In the genomic region with DNA sequence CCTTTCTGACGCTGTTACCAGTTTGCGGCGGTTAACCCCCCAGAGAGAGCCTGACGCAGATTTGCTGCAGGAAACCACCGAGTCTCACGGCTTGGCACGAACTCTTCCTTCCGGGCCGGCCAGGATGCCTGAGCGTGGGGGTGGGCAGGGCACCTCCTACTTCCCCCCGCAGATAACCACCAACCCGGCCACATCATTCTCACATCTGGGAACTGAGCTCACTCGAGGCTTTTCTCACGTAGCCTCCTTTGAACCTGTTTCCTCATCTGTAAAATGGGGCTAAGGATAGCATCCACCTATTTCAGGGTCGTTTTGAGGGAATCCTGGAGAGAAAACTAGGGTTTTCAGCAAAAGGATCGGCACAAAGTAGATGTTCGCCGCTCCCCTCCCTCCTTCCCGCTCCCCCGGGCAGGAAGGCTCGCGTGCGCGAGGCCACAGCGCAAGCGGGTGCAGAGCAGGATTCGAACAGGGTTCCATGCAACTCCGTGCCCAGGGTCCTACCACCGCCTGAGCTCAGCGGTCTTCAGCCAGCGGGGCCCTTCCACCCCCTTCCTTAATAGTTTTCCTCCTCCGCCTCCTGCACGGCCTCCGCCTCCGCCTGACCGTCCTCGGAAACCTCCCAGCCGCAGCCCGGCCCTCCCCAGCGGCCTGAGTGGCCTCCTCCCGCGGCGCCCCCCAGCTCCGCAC, we compare ENCODE assay signal across 8 cellular contexts. TPM values are rescaled to one million over a fixed set of nuclear protein-coding genes. Genes with fewer than 3 reads are reported as not detected.
DNase-seq lines count a peak whose midpoint lies in the region; ATAC-seq and TF ChIP-seq lines count a peak whose summit lies in the region.

No MANE protein-coding gene starts in this region.

- peak; percentile 82 to 84 for ATAC-seq in CD4-positive, CD25-positive, alpha-beta regulatory T cell (ENCODE audit: low read depth in 2 of 2)
- ATAC-seq in GM21447 (IDR thresholded peaks at IDR 0.05; ENCODE audit: unreplicated experiment) (peak; percentile 61), IMR-90 (ENCODE audit: low read depth) (peak; percentile 4; the same call in 1 of the 2 replicates)

- H4K8ac ChIP-seq in IMR-90 (ENCODE audit: low read depth in 2 of 2, low read length in 2 of 2): peak overlapping the region; percentile 82 to 92

- H3K4me3 Mint-ChIP-seq in CD4-positive, CD25-positive, alpha-beta regulatory T cell: peak overlapping the region; percentile 84 to 92 (median 88)

- H4K20me1 ChIP-seq in IMR-90 (ENCODE audit: insufficient read depth, low read length): no peaks in the 10 kb centered on the region

- no peak for TF ChIP-seq CTCF in IMR-90 (conservative IDR thresholded peaks at IDR 0.05; ENCODE audit: low read depth, low read length)
- no peak for TF ChIP-seq CTCF in WI38 (IDR thresholded peaks at IDR 0.05; ENCODE audit: low read depth, low read length)
- no peak for TF ChIP-seq CTCF in cardiac fibroblast (IDR thresholded peaks at IDR 0.05; ENCODE audit: low read depth, low read length)

- H3K79me1 ChIP-seq in IMR-90 (ENCODE audit: low read depth in 1 of 2, low read length in 2 of 2): peaks cover 0 to 10% of the 10 kb centered on the region in 2 experiments; a peak in 2 of 4 replicates

- POLR2A ChIA-PET in IMR-90 (lab: Charles Lee; ENCODE audit: unreplicated experiment): interaction anchor here (1.0 kb wide), 1 partner anchor 20 kb away, joined by 3 read pairs; no protein-coding TSS in a partner anchor

- H2AK9ac ChIP-seq in IMR-90 (replicated peaks; ENCODE audit: low read depth, low read length, poor library complexity): peak overlapping the region; percentile 96

- peaks cover 7% of the 10 kb centered on the region for H3K27me3 Mint-ChIP-seq in CD4-positive, CD25-positive, alpha-beta regulatory T cell

- peak overlapping the region; percentile 70; the same call in 2 of the 3 replicates for H2BK15ac ChIP-seq in IMR-90 (ENCODE audit: low read depth, low read length)

- CTCF ChIA-PET in IMR-90 (lab: Yijun Ruan, JAX): interaction anchor here (1.8 kb wide), 1 partner anchor 23 kb away, joined by 5 read pairs; no protein-coding TSS in a partner anchor

- H3K4me3 ChIP-seq in CD4-positive, CD25-positive, alpha-beta regulatory T cell (ENCODE audit: low read depth, low read length): peak overlapping the region; percentile 64
- H3K4me3 ChIP-seq in IMR-90 (ENCODE audit: insufficient read depth, low read depth, low read length) (peak overlapping the region; percentile 48), WI38 (ENCODE audit: low read depth, low read length) (peak overlapping the region; percentile 61), cardiac fibroblast (replicated peaks in 1 of 2; ENCODE audit: low read depth in 2 of 2, low read length in 2 of 2) (peak overlapping the region; percentile 49 to 56)

- H3K27ac ChIP-seq in CD4-positive, CD25-positive, alpha-beta regulatory T cell (ENCODE audit: insufficient read depth, low read length, poor library complexity, severe bottlenecking): peak overlapping the region; percentile 99
- H3K27ac ChIP-seq in IMR-90 (ENCODE audit: insufficient read depth, low read length): peak overlapping the region; percentile 85

- no peaks in the 10 kb centered on the region for H3K36me3 Mint-ChIP-seq in CD4-positive, CD25-positive, alpha-beta regulatory T cell

- no TSS peak for BruUV-seq in IMR-90 (replicated peaks; lab: Mats Ljungman, UMichigan)

- H4K91ac ChIP-seq in IMR-90 (ENCODE audit: insufficient read depth, low read depth, low read length): peak overlapping the region; percentile 92

- H2BK20ac ChIP-seq in IMR-90 (ENCODE audit: low read depth, low read length): peak overlapping the region; percentile 56

- peak overlapping the region; percentile 96 for H3K14ac ChIP-seq in IMR-90 (replicated peaks; ENCODE audit: low read depth, low read length)

- H3K4me2 ChIP-seq in IMR-90 (ENCODE audit: low read depth, low read length): peak overlapping the region; percentile 80

- no peaks in the 10 kb centered on the region for H3K9me3 ChIP-seq in CD4-positive, CD25-positive, alpha-beta regulatory T cell (ENCODE audit: control insufficient read depth in 2 of 2, low read length in 2 of 2)
- H3K9me3 ChIP-seq in IMR-90 (ENCODE audit: control insufficient read depth, insufficient read depth, low read length): no peaks in the 10 kb centered on the region

- WGBS in IMR-90 (ENCODE audit: extremely low coverage in 2 of 2, insufficient read length in 1 of 2), 2 experiments: 12% methylated on average over 20 of the region's 44 CpGs; no CpG with 5 or more reads in 1 of the 2 experiments

- no peak for TF ChIP-seq RAD21 in IMR-90 (IDR thresholded peaks at IDR 0.05; ENCODE audit: low read length)

- H2AK5ac ChIP-seq in IMR-90 (ENCODE audit: low read depth, low read length): peak overlapping the region; percentile 86

- H3K27me3 ChIP-seq in CD4-positive, CD25-positive, alpha-beta regulatory T cell (ENCODE audit: control insufficient read depth, insufficient read depth, low read length): no peaks in the 10 kb centered on the region
- H3K27me3 ChIP-seq in IMR-90 (ENCODE audit: control insufficient read depth, insufficient read depth, low read length): no peaks in the 10 kb centered on the region

- peaks cover 16% of the 10 kb centered on the region for H3K9me1 ChIP-seq in IMR-90 (ENCODE audit: insufficient read depth, low read length)

- H2BK120ac ChIP-seq in IMR-90 (ENCODE audit: low read depth, low read length): peak overlapping the region; percentile 86; the same call in 1 of the 2 replicates

- peak overlapping the region; percentile 92 for H2AFZ ChIP-seq in IMR-90 (replicated peaks; ENCODE audit: low read length, poor library complexity)

- peak overlapping the region; percentile 83 for H3K23ac ChIP-seq in IMR-90 (ENCODE audit: low read depth, low read length)

- dilution Hi-C loops in IMR-90 (cut with HindIII; ENCODE audit: low sequenced_read_pairs, unreplicated experiment): no loop called here

- H3K56ac ChIP-seq in IMR-90 (ENCODE audit: extremely low read depth, insufficient read depth, low read length): peak overlapping the region; percentile 61; the same call in 1 of the 2 replicates

- in situ Hi-C loops in IMR-90 (cut with MboI; ENCODE audit: low sequenced_read_pairs): no loop called here

- peaks cover 30% of the 10 kb centered on the region for H3K4me1 ChIP-seq in CD4-positive, CD25-positive, alpha-beta regulatory T cell (ENCODE audit: control insufficient read depth, insufficient read depth, low read length, poor library complexity, severe bottlenecking)
- peaks cover 10% of the 10 kb centered on the region for H3K4me1 ChIP-seq in IMR-90 (ENCODE audit: control insufficient read depth, insufficient read depth, low read length)

- peak overlapping the region; percentile 99 to 100 (median 99) for H3K27ac Mint-ChIP-seq in CD4-positive, CD25-positive, alpha-beta regulatory T cell

- no peaks in the 10 kb centered on the region for H3K9me3 Mint-ChIP-seq in CD4-positive, CD25-positive, alpha-beta regulatory T cell

- intact Hi-C loops in IMR-90 (cut with micrococcal nuclease): no loop called here

- no peaks in the 10 kb centered on the region for H3K36me3 ChIP-seq in CD4-positive, CD25-positive, alpha-beta regulatory T cell (ENCODE audit: control insufficient read depth, insufficient read depth, low read length)
- no peaks in the 10 kb centered on the region for H3K36me3 ChIP-seq in IMR-90 (ENCODE audit: control insufficient read depth, insufficient read depth, low read length)

- no peak for TF ChIP-seq POLR2A in IMR-90 (IDR thresholded peaks at IDR 0.05; ENCODE audit: low read depth, low read length)

- H4K5ac ChIP-seq in IMR-90 (ENCODE audit: low read depth, low read length): peak overlapping the region; percentile 63

- H3K9ac ChIP-seq in IMR-90 (ENCODE audit: low read depth, low read length): peak overlapping the region; percentile 71

- peak overlapping the region; percentile 97 for H3K4ac ChIP-seq in IMR-90 (ENCODE audit: low read depth, low read length)

- peak; percentile 92 to 98 (median 97) for DNase-seq in CD4-positive, CD25-positive, alpha-beta regulatory T cell
- DNase-seq in IMR-90 (peak; percentile 90), cardiac fibroblast (ENCODE audit: low read depth in 2 of 2) (peak; percentile 99), left kidney (ENCODE audit: low read depth, low spot score) (peak; percentile 55), islet precursor cell (no peak)
- peak; percentile 87 to 92 for DNase-seq in stimulated activated CD4-positive, alpha-beta T cell treated with anti-CD3 and anti-CD28 coated beads, Interleukin-2, amount 100 ng/mL, for 48 hours

- peak overlapping the region; percentile 85 for H2BK5ac ChIP-seq in IMR-90 (ENCODE audit: low read depth, low read length, poor library complexity, severe bottlenecking)

- peaks cover 4 to 61% (median 39%) of the 10 kb centered on the region in 4 donors for H3K4me1 Mint-ChIP-seq in CD4-positive, CD25-positive, alpha-beta regulatory T cell

- peak overlapping the region; percentile 44 for H3K18ac ChIP-seq in IMR-90 (ENCODE audit: low read depth, low read length)

TF ChIP-seq in IMR-90, 13 proteins besides CTCF, POLR2A, EP300 and RAD21:
- no peak for TF ChIP-seq RFX5 (IDR thresholded peaks at IDR 0.05; ENCODE audit: low read depth, low read length)
- TF ChIP-seq CEBPB (IDR thresholded peaks at IDR 0.05; ENCODE audit: low read depth, low read length): no peak

RNA-seq across cellular contexts. Expression of a gene that starts 23.7 kb away (rescaled TPM):
- total RNA-seq in CD4-positive, CD25-positive, alpha-beta regulatory T cell: 403 TPM
- 100 to 1,000 TPM in 1 of 4 donors, 10 to 100 TPM in 3; 62.1 to 123 (median 76.6) TPM for polyA plus RNA-seq in CD4-positive, CD25-positive, alpha-beta regulatory T cell
- total RNA-seq in IMR-90 (2012; rRNA removed): 108 and 110 TPM in 2 replicates
- polyA plus RNA-seq in IMR-90 (2012; rRNA removed): 31.0 and 59.6 TPM in 2 replicates
- polyA plus RNA-seq in IMR-90 (2012; cell fraction: cytosol; rRNA removed): 38.8 and 80.6 TPM in 2 replicates
- 80.3 and 93.3 TPM in 2 replicates for polyA plus RNA-seq in IMR-90 (2012; cell fraction: nucleus; rRNA removed; ENCODE audit: low replicate concordance)

RNA-seq across cellular contexts. Expression of a gene that starts 57.3 kb away (rescaled TPM):
- 40.2 TPM for total RNA-seq in CD4-positive, CD25-positive, alpha-beta regulatory T cell
- 10 to 100 TPM; 17.8 to 24.4 (median 19.9) TPM for polyA plus RNA-seq in CD4-positive, CD25-positive, alpha-beta regulatory T cell
- total RNA-seq in IMR-90 (2012; rRNA removed): 18.3 and 19.2 TPM in 2 replicates
- 23.1 and 24.0 TPM in 2 replicates for polyA plus RNA-seq in IMR-90 (2012; rRNA removed)
- 18.5 and 22.8 TPM in 2 replicates for polyA plus RNA-seq in IMR-90 (2012; cell fraction: cytosol; rRNA removed)
- polyA plus RNA-seq in IMR-90 (2012; cell fraction: nucleus; rRNA removed; ENCODE audit: low replicate concordance): 28.0 and 41.8 TPM in 2 replicates

Comparison
In these comparisons a context has a peak if more than half of its experiments do, and no peak if none do; other contexts are left out.
1. ATAC-seq: peak in every context shown above with its lines; median percentile 83 in CD4-positive, CD25-positive, alpha-beta regulatory T cell; 61 in GM21447; 4 in IMR-90.